Comparison of ENCODE assay signal across 9 cellular contexts in the genomic region with DNA sequence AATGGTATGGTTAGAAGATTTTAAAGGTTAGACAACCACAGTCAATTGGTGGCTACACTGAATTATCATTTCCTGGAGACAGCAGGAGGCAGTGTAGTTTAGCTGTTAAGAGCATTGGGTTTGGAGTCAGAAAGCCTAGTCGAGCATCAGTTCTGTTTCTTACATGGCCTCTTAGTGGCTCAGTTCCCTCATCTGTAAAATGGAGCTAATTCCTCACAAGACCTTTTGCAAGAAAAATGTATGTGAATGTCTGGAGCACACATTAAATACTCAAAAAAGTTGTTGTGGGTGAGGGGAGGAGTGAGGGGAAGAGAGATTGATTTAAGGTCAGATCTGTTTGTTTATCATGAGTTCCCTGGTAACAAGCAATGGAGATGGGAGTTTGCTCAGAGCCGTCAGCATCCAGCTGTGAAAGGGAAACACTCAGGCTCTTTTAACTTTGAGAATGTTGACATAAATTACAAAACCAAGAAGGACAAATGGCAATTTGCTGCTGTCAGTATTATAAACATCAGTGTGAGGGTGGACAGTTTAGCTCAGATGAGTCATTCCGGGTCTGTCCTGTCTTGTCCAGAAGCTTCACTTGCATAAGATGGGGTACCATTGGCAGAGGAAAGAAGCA.
DNase-seq lines count a peak whose midpoint lies in the region; ATAC-seq, FAIRE-seq and TF ChIP-seq lines count a peak whose summit lies in the region.
"Had no signal": no experiment of that assay in that cellular context is flagged by ENCODE, and none has a peak within 500 bp of the region (broad histone marks: within the 10 kb centered on the region; RNA-seq: fewer than 3 reads in every experiment).

No MANE protein-coding gene starts in this region.

- intact Hi-C loops in GM12878 (cut with micrococcal nuclease; ENCODE audit: unreplicated experiment), result no loop called here

- H3K4me1 Mint-ChIP-seq in activated T-cell treated with anti-CD3 and anti-CD28 coated beads, Interleukin-2, amount 50 U/mL, for 72 hours (ENCODE audit: low read depth), result no peaks in the 10 kb centered on the region

- no peak overlapping the region for H3K4me3 Mint-ChIP-seq in activated T-cell treated with anti-CD3 and anti-CD28 coated beads, Interleukin-2, amount 50 U/mL, for 72 hours

- ATAC-seq in GM12878, result peak; percentile 59
- ATAC-seq in lung (ENCODE audit: insufficient read depth, low FRiP score), result peak; percentile 36
- no peak for ATAC-seq in GM18520 (IDR thresholded peaks at IDR 0.05; ENCODE audit: unreplicated experiment)
- ATAC-seq in activated T-cell treated with anti-CD3 and anti-CD28 coated beads, Interleukin-2, amount 50 U/mL, for 72 hours (replicated peaks in 1 of 2), result no peak

- TF ChIP-seq CTCF in GM12878 (IDR thresholded peaks at IDR 0.05 in 2 of 3, conservative IDR thresholded peaks at IDR 0.05 in 1 of 3; ENCODE audit: control insufficient read depth in 2 of 3, extremely low read depth in 1 of 3, insufficient read depth in 1 of 3, low read depth in 3 of 3, low read length in 3 of 3) (peak in 1 of 3 experiments; percentile 32; a peak in 2 of 6 replicates), lung (IDR thresholded peaks at IDR 0.05; ENCODE audit: control extremely low read depth, extremely low read depth) (no peak)

- 65% methylated on average over 3 of the region's 3 CpGs for WGBS in GM12878 (ENCODE audit: insufficient coverage, insufficient replicate concordance, low lambda C conversion rate, missing lambda C conversion rate)
- 46 to 64% methylated on average over 3 of the region's 3 CpGs for WGBS in lung, 2 donors

- H3K4me2 ChIP-seq in Karpas-422 (ENCODE audit: low read depth, low read length, poor library complexity, severe bottlenecking) (no peak overlapping the region), GM12878 (ENCODE audit: control insufficient read depth, insufficient read depth) (no peak overlapping the region)

- 0 out of 2 replicates have a peak, but pooled peaks have one; percentile 21 for TF ChIP-seq RAD21 in GM12878 (IDR thresholded peaks at IDR 0.05; ENCODE audit: insufficient read depth, low read depth, low read length)

- in situ Hi-C loops in Caki2 (cut with HindIII; ENCODE audit: low pct_unique_long_range_greater_than_20kb, low sequenced_read_pairs), result no loop called here
- in situ Hi-C loops in GM12878 (cut with MboI), result no loop called here

- peak overlapping the region; percentile 19; the same call in 1 of the 2 replicates for H2AFZ ChIP-seq in Karpas-422 (ENCODE audit: low read length)
- H2AFZ ChIP-seq in GM12878 (ENCODE audit: control insufficient read depth, low read depth, low read length), result no peak overlapping the region; the same call in 1 of the 2 replicates

- H3K9me3 Mint-ChIP-seq in activated T-cell treated with anti-CD3 and anti-CD28 coated beads, Interleukin-2, amount 50 U/mL, for 72 hours, result no peaks in the 10 kb centered on the region

- H3K36me3 Mint-ChIP-seq in activated T-cell treated with anti-CD3 and anti-CD28 coated beads, Interleukin-2, amount 50 U/mL, for 72 hours (ENCODE audit: insufficient read depth in 2 of 2), result no peaks in the 10 kb centered on the region

- no peaks in the 10 kb centered on the region for H3K9me2 ChIP-seq in Karpas-422 (replicated peaks; ENCODE audit: insufficient read depth, low read length)

- H3K79me2 ChIP-seq in Karpas-422 (ENCODE audit: low read length), result no peaks in the 10 kb centered on the region
- H3K79me2 ChIP-seq in GM12878 (ENCODE audit: control insufficient read depth, insufficient read depth, low read length), result no peaks in the 10 kb centered on the region

- H3K4me1 ChIP-seq in Karpas-422 (ENCODE audit: low read length) (peaks cover 70% of the 10 kb centered on the region), GM12878 (ENCODE audit: control insufficient read depth, insufficient read depth, low read length) (no peaks in the 10 kb centered on the region), lung (ENCODE audit: control insufficient read depth in 2 of 2, insufficient read depth in 2 of 2, low read length in 2 of 2) (peaks cover 0 to 11% of the 10 kb centered on the region in 2 donors)

- TF ChIP-seq EP300 in GM12878 (IDR thresholded peaks at IDR 0.05; ENCODE audit: borderline replicate concordance in 1 of 2, control insufficient read depth in 1 of 2, low read depth in 2 of 2, low read length in 2 of 2), result no peak

- POLR2A ChIA-PET in GM12878 (lab: Charles Lee), result interaction anchor here (0.5 kb wide), 1 partner anchor 874 kb away, joined by 3 read pairs; no protein-coding TSS in a partner anchor

- RAD21 ChIA-PET in GM12878 (lab: Charles Lee; ENCODE audit: unreplicated experiment), result interaction anchor here (1.0 kb wide), 1 partner anchor 80 kb away, joined by 4 read pairs; no protein-coding TSS in a partner anchor

- DNase-seq in Caki2 (ENCODE audit: low read depth) (peak; percentile 90), Karpas-422 (peak; percentile 89), GM12878 (ENCODE audit: low read depth, low spot score) (no peak), lung (ENCODE audit: low spot score) (no peak), germinal center (ENCODE audit: low spot score) (no peak), activated gamma-delta T cell (lab: John Stamatoyannopoulos, UW) (no peak)
- DNase-seq in activated T-cell treated with anti-CD3 and anti-CD28 coated beads, Interleukin-2, amount 50 U/mL, for 72 hours, result no peak

- H3K9ac ChIP-seq in Karpas-422 (ENCODE audit: low read length), result no peak overlapping the region
- H3K9ac ChIP-seq in GM12878 (ENCODE audit: control insufficient read depth, insufficient read depth, low read length), result no peak overlapping the region

- no peak for TF ChIP-seq POLR2A in GM12878 (IDR thresholded peaks at IDR 0.05; ENCODE audit: low read depth, low read length)

- CTCF ChIA-PET in GM12878 (lab: Yijun Ruan, JAX), result interaction anchor here (0.6 to 1.7 kb wide), 5 partner anchors 181 to 924 kb away, joined by 3 to 5 read pairs (median 3); no protein-coding TSS in a partner anchor

- no peaks in the 10 kb centered on the region for H3K9me3 ChIP-seq in Karpas-422 (ENCODE audit: low read length)
- no peaks in the 10 kb centered on the region for H3K9me3 ChIP-seq in GM12878 (replicated peaks; ENCODE audit: control insufficient read depth, insufficient read depth, low read length)
- no peaks in the 10 kb centered on the region for H3K9me3 ChIP-seq in lung (ENCODE audit: control insufficient read depth in 2 of 2, insufficient read depth in 1 of 2, low read length in 1 of 2)

- no peak overlapping the region for H3K27ac Mint-ChIP-seq in activated T-cell treated with anti-CD3 and anti-CD28 coated beads, Interleukin-2, amount 50 U/mL, for 72 hours

- H3K27me3 Mint-ChIP-seq in activated T-cell treated with anti-CD3 and anti-CD28 coated beads, Interleukin-2, amount 50 U/mL, for 72 hours (ENCODE audit: low read depth), result no peaks in the 10 kb centered on the region

- H3K4me3 ChIP-seq in Karpas-422 (ENCODE audit: low read length), result no peak overlapping the region
- no peak overlapping the region for H3K4me3 ChIP-seq in GM12878
- H3K4me3 ChIP-seq in lung, result no peak overlapping the region

- peak; percentile 18 for FAIRE-seq in GM12878 (lab: Jason Lieb, UNC)
- FAIRE-seq: GM18507 had no signal

- no peak overlapping the region for H3K27ac ChIP-seq in Karpas-422 (ENCODE audit: low read length)
- H3K27ac ChIP-seq in GM12878 (ENCODE audit: control insufficient read depth, insufficient read depth), result no peak overlapping the region
- H3K27ac ChIP-seq in lung (ENCODE audit: low read depth in 1 of 2, low read length in 1 of 2), result peak overlapping the region; percentile 28 to 89

- H3K27me3 ChIP-seq in Karpas-422 (ENCODE audit: low read length) (no peaks in the 10 kb centered on the region), GM12878 (replicated peaks in 1 of 2; ENCODE audit: control insufficient read depth in 2 of 2, insufficient read depth in 2 of 2, low read length in 1 of 2) (no peaks in the 10 kb centered on the region), lung (ENCODE audit: control insufficient read depth, insufficient read depth) (no peaks in the 10 kb centered on the region)

- no peaks in the 10 kb centered on the region for H4K20me1 ChIP-seq in Karpas-422 (ENCODE audit: insufficient read depth, low read depth, low read length)
- no peaks in the 10 kb centered on the region for H4K20me1 ChIP-seq in GM12878 (ENCODE audit: control insufficient read depth, insufficient read depth)

- H3K36me3 ChIP-seq in Karpas-422 (ENCODE audit: insufficient read depth, low read length) (no peaks in the 10 kb centered on the region), GM12878 (ENCODE audit: control insufficient read depth in 2 of 2, insufficient read depth in 2 of 2, low read length in 1 of 2) (no peaks in the 10 kb centered on the region), lung (ENCODE audit: control insufficient read depth in 2 of 2, insufficient read depth in 2 of 2, low read length in 2 of 2) (no peaks in the 10 kb centered on the region)

- SMC1A ChIA-PET in GM12878 (lab: Charles Lee; ENCODE audit: uncharacterized antibody, unreplicated experiment), result interaction anchor here (1.1 to 1.8 kb wide), 2 partner anchors 8 to 33 kb away, joined by 3 to 5 read pairs; no protein-coding TSS in a partner anchor

- BruUV-seq in GM12878 (replicated peaks; lab: Mats Ljungman, UMichigan), result no TSS peak

TF ChIP-seq in GM12878, 131 proteins besides CTCF, POLR2A, EP300 and RAD21:
- TF ChIP-seq ZZZ3 (IDR thresholded peaks at IDR 0.05; ENCODE audit: control insufficient read depth, insufficient read length, low read depth) (no peak), ZNF622 (IDR thresholded peaks at IDR 0.05) (no peak), CREM (IDR thresholded peaks at IDR 0.05; ENCODE audit: low read depth) (no peak), GATAD2B (conservative IDR thresholded peaks at IDR 0.05; ENCODE audit: low read depth) (no peak), BACH1 (IDR thresholded peaks at IDR 0.05; ENCODE audit: borderline replicate concordance) (no peak), POLR2AphosphoS2 (IDR thresholded peaks at IDR 0.05; ENCODE audit: low read depth, low read length) (no peak), TCF3 (IDR thresholded peaks at IDR 0.05; ENCODE audit: borderline replicate concordance, insufficient read depth, low read depth, low read length) (no peak)

Comparison
In these comparisons a context has a peak if more than half of its experiments do, and no peak if none do; other contexts are left out.
1. DNase-seq: peak in Caki2 (single experiment) and Karpas-422 (single experiment); none in GM12878 (single experiment), lung (single experiment), germinal center (single experiment), activated gamma-delta T cell (single experiment) and activated T-cell treated with anti-CD3 and anti-CD28 coated beads, Interleukin-2, amount 50 U/mL, for 72 hours (0 of 2).
2. H3K27ac ChIP-seq: peak in lung (2 of 2); none in Karpas-422 (single experiment) and GM12878 (single experiment).
3. ATAC-seq: peak in GM12878 (single experiment) and lung (single experiment); none in GM18520 (single experiment) and activated T-cell treated with anti-CD3 and anti-CD28 coated beads, Interleukin-2, amount 50 U/mL, for 72 hours (0 of 2).